ENCODE assay signal across 10 cellular contexts in genomic region chrX:29662759-29663503, GRCh38.
A peak's percentile ranks its signal among the peaks of the same experiment; 100 is the strongest.
DNase-seq lines count a peak whose midpoint lies in the region; ATAC-seq, FAIRE-seq and TF ChIP-seq lines count a peak whose summit lies in the region.
"Had no signal": no experiment of that assay in that cellular context is flagged by ENCODE, and none has a peak within 500 bp of the region (broad histone marks: within the 10 kb centered on the region; RNA-seq: fewer than 3 reads in every experiment).

No MANE protein-coding gene starts in this region.

- H3K4me3 ChIP-seq in SJCRH30 (no peak overlapping the region), keratinocyte (ENCODE audit: control insufficient read depth in 2 of 3, extremely low read depth in 1 of 3, insufficient read depth in 2 of 3, low read depth in 1 of 3, low read length in 3 of 3) (peak overlapping the region in 2 of 3 experiments; percentile 63 to 66)
- H3K4me3 ChIP-seq: heart left ventricle had no signal

- no peaks in the 10 kb centered on the region for H3K36me3 Mint-ChIP-seq in activated naive CD8-positive, alpha-beta T cell treated with anti-CD3 and anti-CD28 coated beads for 36 hours

- peaks cover 7% of the 10 kb centered on the region for H3K79me2 ChIP-seq in keratinocyte (ENCODE audit: control insufficient read depth, insufficient read depth, low read length)

- H3K4me3 Mint-ChIP-seq in activated naive CD8-positive, alpha-beta T cell treated with anti-CD3 and anti-CD28 coated beads for 36 hours: no peak overlapping the region

- FAIRE-seq in keratinocyte (lab: Jason Lieb, UNC): peak; percentile 86

- no peaks in the 10 kb centered on the region for H3K27me3 ChIP-seq in SJCRH30
- H3K27me3 ChIP-seq in keratinocyte (ENCODE audit: control insufficient read depth, extremely low read depth, insufficient read depth, low read length): no peaks in the 10 kb centered on the region
- H3K27me3 ChIP-seq: heart left ventricle had no signal

- no peak for TF ChIP-seq CTCF in keratinocyte (optimal IDR thresholded peaks at IDR 0.05 in 1 of 3, IDR thresholded peaks at IDR 0.05 in 1 of 3, conservative IDR thresholded peaks at IDR 0.05 in 1 of 3; ENCODE audit: extremely low read depth in 1 of 3, insufficient read depth in 2 of 3, low read length in 3 of 3)

- no peak overlapping the region for H3K27ac Mint-ChIP-seq in activated naive CD8-positive, alpha-beta T cell treated with anti-CD3 and anti-CD28 coated beads for 36 hours

- DNase-seq in GM04503 (ENCODE audit: low read depth) (peak; percentile 92), SJCRH30 (peak; percentile 30 to 40), keratinocyte (ENCODE audit: low read depth, low spot score) (peak; percentile 93), NCI-H1436 (lab: John Stamatoyannopoulos, UW) (no peak), cerebellar cortex (ENCODE audit: low spot score) (no peak), T-helper 2 cell (no peak)
- DNase-seq in activated naive CD8-positive, alpha-beta T cell treated with anti-CD3 and anti-CD28 coated beads for 36 hours: no peak
- DNase-seq: heart left ventricle had no signal

- H3K9me3 Mint-ChIP-seq in activated naive CD8-positive, alpha-beta T cell treated with anti-CD3 and anti-CD28 coated beads for 36 hours: no peaks in the 10 kb centered on the region

- no peaks in the 10 kb centered on the region for H3K4me1 Mint-ChIP-seq in activated naive CD8-positive, alpha-beta T cell treated with anti-CD3 and anti-CD28 coated beads for 36 hours

- ATAC-seq in HG02840 (IDR thresholded peaks at IDR 0.05; ENCODE audit: low FRiP score, unreplicated experiment): peak; percentile 57

- no peaks in the 10 kb centered on the region for H3K27me3 Mint-ChIP-seq in activated naive CD8-positive, alpha-beta T cell treated with anti-CD3 and anti-CD28 coated beads for 36 hours

- H3K27ac ChIP-seq in SJCRH30 (peak overlapping the region; percentile 51), keratinocyte (ENCODE audit: control insufficient read depth, insufficient read depth, low read length) (peak overlapping the region; percentile 97)
- H3K27ac ChIP-seq: heart left ventricle, HL-60 had no signal

- no peaks in the 10 kb centered on the region for H4K20me1 ChIP-seq in keratinocyte (ENCODE audit: control insufficient read depth, extremely low read depth, insufficient read depth, low read length)

- peak overlapping the region; percentile 72 for H3K4me2 ChIP-seq in keratinocyte (ENCODE audit: control insufficient read depth, extremely low read depth, insufficient read depth, low read depth, low read length)

- H3K9me1 ChIP-seq in keratinocyte (ENCODE audit: control insufficient read depth, extremely low read depth, insufficient read depth, low read length): no peaks in the 10 kb centered on the region

- peak overlapping the region; percentile 90 for H2AFZ ChIP-seq in keratinocyte (ENCODE audit: control insufficient read depth, low read length)

- peak overlapping the region; percentile 68 for H3K9ac ChIP-seq in keratinocyte (ENCODE audit: control insufficient read depth, extremely low read depth, insufficient read depth, low read length)

- H3K36me3 ChIP-seq in SJCRH30 (no peaks in the 10 kb centered on the region), keratinocyte (ENCODE audit: control insufficient read depth in 2 of 2, extremely low read depth in 1 of 2, insufficient read depth in 2 of 2, low read length in 2 of 2) (no peaks in the 10 kb centered on the region)
- H3K36me3 ChIP-seq: heart left ventricle had no signal

- dilution Hi-C loops in keratinocyte (cut with MboI; ENCODE audit: extremely low pct_ligation_motif_present, low sequenced_read_pairs): no loop called here

- H3K4me1 ChIP-seq in SJCRH30 (peaks cover 38% of the 10 kb centered on the region), keratinocyte (ENCODE audit: control insufficient read depth, extremely low read depth, insufficient read depth, low read length) (peaks cover 22% of the 10 kb centered on the region)

- H3K9me3 ChIP-seq in SJCRH30 (replicated peaks) (no peaks in the 10 kb centered on the region), keratinocyte (ENCODE audit: control insufficient read depth, low read depth, low read length) (no peaks in the 10 kb centered on the region)
- H3K9me3 ChIP-seq: heart left ventricle had no signal

Comparison
In these comparisons a context has a peak if more than half of its experiments do, and no peak if none do; other contexts are left out.
1. DNase-seq: peak in GM04503 (single experiment), SJCRH30 (2 of 2) and keratinocyte (single experiment); none in NCI-H1436 (single experiment), activated naive CD8-positive, alpha-beta T cell treated with anti-CD3 and anti-CD28 coated beads for 36 hours (single experiment), cerebellar cortex (single experiment) and T-helper 2 cell (0 of 5).